Comparison of ENCODE assay signal across 10 cellular contexts in genomic region chr1:204088596-204088995, GRCh38. TPM values are rescaled to one million over a fixed set of nuclear protein-coding genes. Genes with fewer than 3 reads are reported as not detected.
DNase-seq lines count a peak whose midpoint lies in the region; ATAC-seq and TF ChIP-seq lines count a peak whose summit lies in the region.
"Had no signal": no experiment of that assay in that cellular context is flagged by ENCODE, and none has a peak within 500 bp of the region (broad histone marks: within the 10 kb centered on the region; RNA-seq: fewer than 3 reads in every experiment).

No MANE protein-coding gene starts in this region.

- DNase-seq in adrenal gland, result no peak
- DNase-seq in omental fat pad (ENCODE audit: low spot score), result no peak
- no peak for DNase-seq in transverse colon
- no peak for DNase-seq in GM10266 (ENCODE audit: extremely low spot score)
- DNase-seq in GM10248 (ENCODE audit: extremely low spot score), result no peak
- DNase-seq in NCI-H1930 (lab: John Stamatoyannopoulos, UW), result no peak
- DNase-seq: Calu3, islet precursor cell had no signal

- H3K4me1 ChIP-seq in adrenal gland (replicated peaks in 1 of 2), result peaks cover 26 to 71% of the 10 kb centered on the region in 2 donors
- H3K4me1 ChIP-seq in esophagus (ENCODE audit: control insufficient read depth in 2 of 2, insufficient read depth in 2 of 2, low read length in 1 of 2), result peaks cover 9 to 33% of the 10 kb centered on the region in 2 donors
- H3K4me1 ChIP-seq in transverse colon, result peaks cover 76 to 97% (median 84%) of the 10 kb centered on the region in 4 donors

- no peak overlapping the region for H3K4me3 ChIP-seq in adrenal gland
- no peak overlapping the region for H3K4me3 ChIP-seq in esophagus (ENCODE audit: low read depth in 1 of 2, low read length in 2 of 2)
- peak overlapping the region in 1 of 4 donors; percentile 5 for H3K4me3 ChIP-seq in transverse colon
- H3K4me3 ChIP-seq: GM12878 had no signal

- TF ChIP-seq CTCF in adrenal gland (IDR thresholded peaks at IDR 0.05) (no peak), omental fat pad (IDR thresholded peaks at IDR 0.05) (no peak), transverse colon (IDR thresholded peaks at IDR 0.05) (no peak), GM10266 (IDR thresholded peaks at IDR 0.05; ENCODE audit: control insufficient read depth, insufficient read depth, low read depth, missing control alignments) (no peak), GM10248 (IDR thresholded peaks at IDR 0.05; ENCODE audit: control extremely low read depth, extremely low read depth, low read depth, missing control alignments) (no peak)

- WGBS in adrenal gland, 4 donors, result 60 to 78% (median 65%) methylated on average over 4 to 8 of the region's 8 CpGs
- WGBS in esophagus, 2 donors, result 62 to 69% methylated on average over 8 of the region's 8 CpGs
- whole genome bisulfite sequencing in transverse colon (ENCODE audit: low coverage in 1 of 2), 2 donors, result 71% methylated on average over 8 of the region's 8 CpGs; no CpG with 5 or more reads in 1 of the 2 donors

- peak; percentile 9 for ATAC-seq in omental fat pad (ENCODE audit: low FRiP score)
- ATAC-seq: GM12878 had no signal

- CTCF ChIA-PET in GM10248 (lab: Yijun Ruan, JAX), result no interaction called here

- H3K27ac ChIP-seq in adrenal gland (peak overlapping the region; percentile 20 to 91 (median 75)), esophagus (ENCODE audit: low read depth in 2 of 2, low read length in 1 of 2) (peak overlapping the region; percentile 73 to 79), transverse colon (peak overlapping the region; percentile 88 to 93 (median 91))

- in situ Hi-C loops in transverse colon (cut with MboI; ENCODE audit: low pct_ligation_motif_present in 1 of 4, low pct_unique_long_range_greater_than_20kb in 1 of 4, low sequenced_read_pairs in 3 of 4), result no loop called here

- no peaks in the 10 kb centered on the region for H3K36me3 ChIP-seq in adrenal gland (replicated peaks in 1 of 2)
- peaks cover 0 to under 1% of the 10 kb centered on the region in 2 donors for H3K36me3 ChIP-seq in esophagus (ENCODE audit: control insufficient read depth in 2 of 2, insufficient read depth in 2 of 2, low read length in 1 of 2)
- H3K36me3 ChIP-seq in transverse colon, result no peaks in the 10 kb centered on the region

- TF ChIP-seq POLR2A in adrenal gland (IDR thresholded peaks at IDR 0.05) (no peak), transverse colon (IDR thresholded peaks at IDR 0.05) (no peak)

- intact Hi-C loops in adrenal gland (cut with DNase I) (no loop called here), transverse colon (cut with DNase I; ENCODE audit: low total_unique reads) (no loop called here)

- POLR2A ChIA-PET in GM10248 (lab: Yijun Ruan, JAX), result no interaction called here

- H3K9me3 ChIP-seq in adrenal gland (replicated peaks in 1 of 3), result no peaks in the 10 kb centered on the region
- H3K9me3 ChIP-seq in esophagus (ENCODE audit: control insufficient read depth in 2 of 2, insufficient read depth in 1 of 2, low read depth in 1 of 2, low read length in 1 of 2), result no peaks in the 10 kb centered on the region
- H3K9me3 ChIP-seq in transverse colon, result no peaks in the 10 kb centered on the region

- H3K27me3 ChIP-seq in adrenal gland (no peaks in the 10 kb centered on the region), esophagus (ENCODE audit: control insufficient read depth in 1 of 2, insufficient read depth in 2 of 2, low read length in 2 of 2) (no peaks in the 10 kb centered on the region), transverse colon (no peaks in the 10 kb centered on the region)

- TF ChIP-seq EP300 in transverse colon (IDR thresholded peaks at IDR 0.05; ENCODE audit: low read depth), result no peak

RNA-seq across cellular contexts. Expression of gene SOX13, which starts 15.7 kb away (rescaled TPM):
- total RNA-seq in adrenal gland (10 to 100 TPM; 13.7 to 44.5 (median 28.7) TPM), omental fat pad (10 to 100 TPM; 10.8 to 52.0 (median 18.7) TPM), transverse colon (10 to 100 TPM; 12.1 to 34.1 (median 33.4) TPM)
- polyA plus RNA-seq in adrenal gland (10 to 100 TPM; 10.1 to 23.6 (median 10.3) TPM), esophagus (10 to 100 TPM in 1 of 2 donors, 1 to 10 TPM in 1; 6.9 to 10.4 TPM)
